Comparison of ENCODE assay signal across 8 cellular contexts in the genomic region with DNA sequence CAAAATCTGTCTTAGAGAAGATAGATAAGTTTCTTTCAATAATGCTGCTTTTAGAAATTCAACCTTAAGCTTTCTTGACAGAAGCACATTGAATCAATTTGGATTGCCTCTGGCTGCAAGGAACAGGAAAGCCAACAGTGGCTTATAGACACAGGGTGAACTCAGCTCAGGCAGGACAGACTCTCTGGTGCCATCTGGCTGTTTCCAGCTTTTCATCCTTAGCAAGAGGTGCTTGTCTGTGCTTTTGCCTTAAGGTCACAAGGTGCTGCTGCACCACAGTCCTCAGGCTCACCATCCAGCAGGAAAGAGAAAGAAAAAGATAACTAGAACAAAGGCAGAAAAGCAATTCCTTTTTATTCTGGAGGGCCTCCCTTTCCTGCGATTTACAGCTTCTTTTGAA.
DNase-seq lines count a peak whose midpoint lies in the region; ATAC-seq and TF ChIP-seq lines count a peak whose summit lies in the region.

No MANE protein-coding gene starts in this region.

- TF ChIP-seq RAD21 in SK-N-SH (IDR thresholded peaks at IDR 0.05; ENCODE audit: low read length), result peak; percentile 58

- H3K4me2 ChIP-seq in DND-41 (ENCODE audit: insufficient read depth, low read length) (no peak overlapping the region), SK-N-SH (no peak overlapping the region)

- H3K4me3 ChIP-seq in DND-41 (ENCODE audit: low read depth in 1 of 2, low read length in 2 of 2) (no peak overlapping the region), LNCaP clone FGC (ENCODE audit: low read depth, low read length) (no peak overlapping the region), SK-N-SH (ENCODE audit: low read depth in 2 of 2, low read length in 1 of 2) (no peak overlapping the region)

- H3K4me1 ChIP-seq in DND-41 (ENCODE audit: insufficient read depth, low read length), result peaks cover 16% of the 10 kb centered on the region
- no peaks in the 10 kb centered on the region; a peak in 1 of 4 replicates for H3K4me1 ChIP-seq in SK-N-SH (ENCODE audit: control insufficient read depth in 1 of 2, insufficient read depth in 2 of 2, low read depth in 1 of 2, low read length in 1 of 2)

- no peak overlapping the region for H3K27ac Mint-ChIP-seq in glutamatergic neuron (ENCODE audit: unreplicated experiment)

- TF ChIP-seq CTCF in DND-41 (IDR thresholded peaks at IDR 0.05; ENCODE audit: borderline replicate concordance, extremely low read depth, low read length, poor library complexity, severe bottlenecking) (peak; percentile 60), LNCaP clone FGC (IDR thresholded peaks at IDR 0.05; ENCODE audit: control insufficient read depth, extremely low read depth, insufficient read depth) (peak; percentile 81), SK-N-SH (IDR thresholded peaks at IDR 0.05) (peak; percentile 50), glutamatergic neuron (IDR thresholded peaks at IDR 0.05; ENCODE audit: partially characterized antibody, unreplicated experiment) (no peak)

- no peak overlapping the region for H3K9ac ChIP-seq in DND-41 (ENCODE audit: low read depth, low read length)
- no peak overlapping the region for H3K9ac ChIP-seq in SK-N-SH

- peaks cover 2% of the 10 kb centered on the region for H3K27me3 Mint-ChIP-seq in glutamatergic neuron (ENCODE audit: unreplicated experiment)

- H3K9me2 ChIP-seq in SK-N-SH, result no peaks in the 10 kb centered on the region

- CTCF ChIA-PET in SK-N-SH (lab: Yijun Ruan, JAX), result interaction anchor here (0.6 to 2.0 kb wide), 15 partner anchors 8 to 456 kb away, joined by 3 to 9 read pairs (median 4); no protein-coding TSS in a partner anchor

- no peaks in the 10 kb centered on the region for H3K36me3 Mint-ChIP-seq in glutamatergic neuron (ENCODE audit: unreplicated experiment)

- H3K9me3 ChIP-seq in DND-41 (ENCODE audit: insufficient read depth, low read length, severe bottlenecking) (no peaks in the 10 kb centered on the region), SK-N-SH (no peaks in the 10 kb centered on the region)

- H3K79me2 ChIP-seq in DND-41 (ENCODE audit: insufficient read depth, low read length) (no peaks in the 10 kb centered on the region), SK-N-SH (ENCODE audit: insufficient read depth) (no peaks in the 10 kb centered on the region)

- no peak for TF ChIP-seq EP300 in SK-N-SH (IDR thresholded peaks at IDR 0.05; ENCODE audit: borderline replicate concordance in 1 of 2, low read depth in 1 of 2, low read length in 1 of 2)

- peak; percentile 72 for ATAC-seq in DND-41 (ENCODE audit: insufficient read depth, low read depth)
- ATAC-seq in HG03378 (IDR thresholded peaks at IDR 0.05; ENCODE audit: unreplicated experiment), result no peak

- H3K27ac ChIP-seq in DND-41 (ENCODE audit: low read length) (no peak overlapping the region), SK-N-SH (ENCODE audit: low read depth in 2 of 2, low read length in 1 of 2) (no peak overlapping the region)

- 71% methylated on average over 1 of the region's 1 CpG for WGBS in SK-N-SH (ENCODE audit: low lambda C conversion rate)

- no peak overlapping the region for H2AFZ ChIP-seq in DND-41 (ENCODE audit: low read depth, low read length)
- H2AFZ ChIP-seq in SK-N-SH (ENCODE audit: low read depth), result no peak overlapping the region

- DNase-seq in DND-41, result peak; percentile 35
- DNase-seq in LNCaP clone FGC (ENCODE audit: low read depth), result peak; percentile 41
- peak; percentile 36 for DNase-seq in SK-N-SH
- DNase-seq in glutamatergic neuron, result peak; percentile 24
- DNase-seq in stimulated activated CD8-positive, alpha-beta memory T cell treated with anti-CD3 and anti-CD28 coated beads, Interleukin-4, amount 100 ng/mL, for 48 hours, result no peak
- DNase-seq in effector CD8-positive, alpha-beta T cell (lab: John Stamatoyannopoulos, UW), result no peak
- DNase-seq in medulla oblongata (ENCODE audit: extremely low spot score), result no peak

- POLR2A ChIA-PET in SK-N-SH (lab: Yijun Ruan, JAX), result interaction anchor here (0.7 kb wide), 1 partner anchor 12 kb away, joined by 3 read pairs; no protein-coding TSS in a partner anchor

- H3K9me3 Mint-ChIP-seq in glutamatergic neuron (ENCODE audit: unreplicated experiment), result no peaks in the 10 kb centered on the region

- H3K4me3 Mint-ChIP-seq in glutamatergic neuron (ENCODE audit: unreplicated experiment), result no peak overlapping the region

- H3K36me3 ChIP-seq in DND-41 (ENCODE audit: insufficient read depth, low read length) (no peaks in the 10 kb centered on the region), SK-N-SH (replicated peaks in 1 of 2; ENCODE audit: control insufficient read depth in 1 of 2, insufficient read depth in 2 of 2, low read length in 1 of 2) (no peaks in the 10 kb centered on the region)

- H4K20me1 ChIP-seq in DND-41 (ENCODE audit: insufficient read depth, low read length), result no peaks in the 10 kb centered on the region
- no peaks in the 10 kb centered on the region for H4K20me1 ChIP-seq in SK-N-SH (ENCODE audit: insufficient read depth)

- H3K4me1 Mint-ChIP-seq in glutamatergic neuron (ENCODE audit: low read depth, unreplicated experiment), result no peaks in the 10 kb centered on the region

- H3K27me3 ChIP-seq in DND-41 (ENCODE audit: insufficient read depth, low read length, poor library complexity) (no peaks in the 10 kb centered on the region), SK-N-SH (ENCODE audit: insufficient read depth) (no peaks in the 10 kb centered on the region)

- no peaks in the 10 kb centered on the region for H3F3A ChIP-seq in SK-N-SH (replicated peaks; ENCODE audit: insufficient read depth)

TF ChIP-seq in SK-N-SH, 30 proteins besides CTCF, POLR2A, EP300 and RAD21:
- TF ChIP-seq TCF12 (IDR thresholded peaks at IDR 0.05), result no peak
- no peak for TF ChIP-seq FOXM1 (IDR thresholded peaks at IDR 0.05; ENCODE audit: low read depth)
- TF ChIP-seq, protein P1, sequence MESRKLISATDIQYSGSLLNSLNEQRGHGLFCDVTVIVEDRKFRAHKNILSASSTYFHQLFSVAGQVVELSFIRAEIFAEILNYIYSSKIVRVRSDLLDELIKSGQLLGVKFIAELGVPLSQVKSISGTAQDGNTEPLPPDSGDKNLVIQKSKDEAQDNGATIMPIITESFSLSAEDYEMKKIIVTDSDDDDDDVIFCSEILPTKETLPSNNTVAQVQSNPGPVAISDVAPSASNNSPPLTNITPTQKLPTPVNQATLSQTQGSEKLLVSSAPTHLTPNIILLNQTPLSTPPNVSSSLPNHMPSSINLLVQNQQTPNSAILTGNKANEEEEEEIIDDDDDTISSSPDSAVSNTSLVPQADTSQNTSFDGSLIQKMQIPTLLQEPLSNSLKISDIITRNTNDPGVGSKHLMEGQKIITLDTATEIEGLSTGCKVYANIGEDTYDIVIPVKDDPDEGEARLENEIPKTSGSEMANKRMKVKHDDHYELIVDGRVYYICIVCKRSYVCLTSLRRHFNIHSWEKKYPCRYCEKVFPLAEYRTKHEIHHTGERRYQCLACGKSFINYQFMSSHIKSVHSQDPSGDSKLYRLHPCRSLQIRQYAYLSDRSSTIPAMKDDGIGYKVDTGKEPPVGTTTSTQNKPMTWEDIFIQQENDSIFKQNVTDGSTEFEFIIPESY (IDR thresholded peaks at IDR 0.05; ENCODE audit: borderline replicate concordance, low read depth), result no peak
- TF ChIP-seq ELF1 (IDR thresholded peaks at IDR 0.05), result no peak
- peak; percentile 41 for TF ChIP-seq SMC3 (IDR thresholded peaks at IDR 0.05; ENCODE audit: low read depth, low read length)

Comparison
In these comparisons a context has a peak if more than half of its experiments do, and no peak if none do; other contexts are left out.
1. DNase-seq: peak in DND-41 (single experiment), LNCaP clone FGC (single experiment), SK-N-SH (single experiment) and glutamatergic neuron (single experiment); none in stimulated activated CD8-positive, alpha-beta memory T cell treated with anti-CD3 and anti-CD28 coated beads, Interleukin-4, amount 100 ng/mL, for 48 hours (single experiment), effector CD8-positive, alpha-beta T cell (single experiment) and medulla oblongata (single experiment).